In the genomic region with DNA sequence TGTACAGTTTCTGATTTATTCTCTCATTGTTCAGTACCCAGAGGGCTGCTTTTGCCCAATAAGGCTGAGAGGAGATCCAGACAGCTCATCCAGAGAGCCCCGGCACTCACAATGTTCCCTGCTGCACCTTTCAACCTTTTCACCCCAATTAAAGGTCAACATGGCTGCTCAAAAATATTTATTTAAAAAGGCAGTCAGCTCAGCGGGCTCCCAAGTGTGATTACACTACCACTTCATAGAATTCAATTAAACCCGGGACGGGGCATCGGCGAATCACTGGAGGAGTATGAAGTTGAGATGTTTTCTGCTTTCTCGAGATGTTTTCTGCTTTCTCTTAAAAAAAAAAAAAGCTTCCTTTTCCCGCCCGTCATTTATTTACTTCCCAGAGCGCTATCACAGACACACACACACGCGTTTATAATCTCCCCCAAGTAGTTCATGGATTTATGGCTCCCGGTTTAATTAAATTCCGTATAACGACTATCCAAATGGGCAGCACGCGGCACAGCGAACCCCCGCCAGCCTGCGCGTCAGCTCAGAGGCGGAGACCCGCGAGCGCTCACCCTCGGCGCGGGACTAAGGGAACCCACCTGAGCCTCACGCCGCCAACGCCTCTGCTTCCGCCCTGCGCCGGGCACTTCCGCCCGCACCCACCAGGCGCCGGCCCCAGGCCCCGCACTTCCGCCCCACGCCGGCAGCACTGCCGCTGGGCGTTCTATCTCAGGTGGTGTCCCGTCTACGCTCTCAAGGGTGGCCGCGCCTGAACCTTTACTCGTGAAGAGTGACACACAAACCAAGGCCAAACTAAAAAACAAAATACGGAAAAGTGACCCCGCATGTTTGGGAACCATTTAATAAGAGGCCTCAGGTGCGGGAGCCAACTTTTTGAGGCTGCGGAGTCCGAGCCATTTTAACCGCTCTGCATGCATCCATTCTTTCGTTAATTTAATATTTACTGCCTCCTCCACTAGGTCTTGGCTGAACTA, we compare ENCODE assay signal across 8 cellular contexts. TPM values are rescaled to one million over a fixed set of nuclear protein-coding genes. Genes with fewer than 3 reads are reported as not detected.
A peak's percentile ranks its signal among the peaks of the same experiment; 100 is the strongest.
DNase-seq lines count a peak whose midpoint lies in the region; TF ChIP-seq lines count a peak whose summit lies in the region.

Gene C5orf63, minus strand, starts transcription at position 642 of the 986 bp plus-strand sequence. CDS start 14,507 bp downstream, outside the sequence.

- H4K91ac ChIP-seq in mesenchymal stem cell (ENCODE audit: low read length), result no peak within 1 kb of the TSS

- H3K27ac ChIP-seq in coronary artery, result no peak within 1 kb of the TSS
- no peak within 1 kb of the TSS for H3K27ac ChIP-seq in mesenchymal stem cell (ENCODE audit: low read length, poor library complexity, severe bottlenecking)

- H2AK5ac ChIP-seq in mesenchymal stem cell (ENCODE audit: low read length, severe bottlenecking), result no peak within 1 kb of the TSS

- peak within 1 kb of the TSS; percentile 78 for H3K9ac ChIP-seq in mesenchymal stem cell (ENCODE audit: low read length)

- no peak within 1 kb of the TSS for H3K14ac ChIP-seq in mesenchymal stem cell (ENCODE audit: low read length in 2 of 2)

- no peak within 1 kb of the TSS for H2AFZ ChIP-seq in mesenchymal stem cell (ENCODE audit: low read depth, low read length)

- H3K4me1 ChIP-seq in mesenchymal stem cell (ENCODE audit: control insufficient read depth, insufficient read depth, low read depth, low read length), result peaks cover 1% of the 10 kb centered on the region

- H3K36me3 ChIP-seq in mesenchymal stem cell (ENCODE audit: control insufficient read depth in 1 of 2, insufficient read depth in 2 of 2, low read depth in 1 of 2, low read length in 2 of 2), result no peaks in the 10 kb centered on the region

- in situ Hi-C loops in GM13976 (cut with MboI; ENCODE audit: low sequenced_read_pairs, unreplicated experiment), result no loop called here

- no peak for TF ChIP-seq CTCF in GM13976 (IDR thresholded peaks at IDR 0.05; ENCODE audit: borderline replicate concordance, control extremely low read depth, extremely low read depth, insufficient read depth, missing control alignments)
- TF ChIP-seq CTCF in HFF-Myc (IDR thresholded peaks at IDR 0.05; ENCODE audit: low read depth, low read length, missing control alignments), result no peak
- no peak for TF ChIP-seq CTCF in coronary artery (IDR thresholded peaks at IDR 0.05)

- no peak within 1 kb of the TSS for H3K4me2 ChIP-seq in mesenchymal stem cell (ENCODE audit: low read length, poor library complexity, severe bottlenecking)

- DNase-seq in GM13976 (ENCODE audit: low spot score), result peak; percentile 86
- no peak for DNase-seq in HFF-Myc (ENCODE audit: extremely low read depth, low read depth)
- DNase-seq in NCI-H2029 (lab: John Stamatoyannopoulos, UW), result peak; percentile 60
- DNase-seq in activated CD4-positive, alpha-beta T cell treated with anti-CD3 and anti-CD28 coated beads for 4 hours, result peak; percentile 31 to 76
- DNase-seq in coronary artery (ENCODE audit: low spot score), result no peak
- no peak for DNase-seq in mesenchymal stem cell
- DNase-seq in stimulated activated CD8-positive, alpha-beta memory T cell treated with anti-CD3 and anti-CD28 coated beads, Interleukin-4, amount 100 ng/mL, for 1 hour (ENCODE audit: low read depth in 2 of 2, low spot score in 1 of 2), result peak; percentile 16 to 25
- DNase-seq in OCI-M2 (lab: John Stamatoyannopoulos, UW; ENCODE audit: unreplicated experiment), result no peak

- no peak within 1 kb of the TSS for H4K8ac ChIP-seq in mesenchymal stem cell (ENCODE audit: low read length)

- 95% methylated on average over 49 of the region's 56 CpGs for WGBS in mesenchymal stem cell

- H2BK5ac ChIP-seq in mesenchymal stem cell (ENCODE audit: low read depth, low read length, poor library complexity, severe bottlenecking), result no peak within 1 kb of the TSS

- no peak within 1 kb of the TSS for H3K4ac ChIP-seq in mesenchymal stem cell (ENCODE audit: low read depth in 1 of 2, low read length in 2 of 2)

- H2BK12ac ChIP-seq in mesenchymal stem cell (ENCODE audit: low read length in 2 of 2), result no peak within 1 kb of the TSS

- H2BK15ac ChIP-seq in mesenchymal stem cell (ENCODE audit: low read depth, poor library complexity, severe bottlenecking), result peak within 1 kb of the TSS; percentile 19

- no peak within 1 kb of the TSS for H3K23ac ChIP-seq in mesenchymal stem cell (ENCODE audit: low read length in 2 of 2)

- no peak within 1 kb of the TSS for H3K18ac ChIP-seq in mesenchymal stem cell (ENCODE audit: low read depth in 1 of 2, low read length in 2 of 2)

- H3K4me3 ChIP-seq in HFF-Myc (replicated peaks; ENCODE audit: low read depth, low read length) (peak within 1 kb of the TSS; percentile 57), coronary artery (peak within 1 kb of the TSS; percentile 75), mesenchymal stem cell (ENCODE audit: insufficient read depth in 1 of 2, low read depth in 1 of 2, low read length in 2 of 2) (peak within 1 kb of the TSS in 1 of 2 experiments; percentile 83)

- no peaks in the 10 kb centered on the region for H3K9me3 ChIP-seq in mesenchymal stem cell (ENCODE audit: control insufficient read depth, low read length)

- H3K27me3 ChIP-seq in mesenchymal stem cell (ENCODE audit: control insufficient read depth in 1 of 2, insufficient read depth in 1 of 2, low read length in 2 of 2), result no peaks in the 10 kb centered on the region

- no peak within 1 kb of the TSS for H2BK120ac ChIP-seq in mesenchymal stem cell (ENCODE audit: low read depth, low read length)

- H3K79me1 ChIP-seq in mesenchymal stem cell (replicated peaks; ENCODE audit: low read length, poor library complexity, severe bottlenecking), result no peaks in the 10 kb centered on the region

RNA-seq across cellular contexts. Expression of gene C5orf63, which starts in this region (rescaled TPM):
- polyA plus RNA-seq in mesenchymal stem cell (2013, experiment 1 of 2), result not detected
- not detected for polyA plus RNA-seq in mesenchymal stem cell (2013, experiment 2 of 2)

Comparison
In these comparisons a context has a peak if more than half of its experiments do, and no peak if none do; other contexts are left out.
1. DNase-seq: peak in GM13976 (single experiment), NCI-H2029 (single experiment), activated CD4-positive, alpha-beta T cell treated with anti-CD3 and anti-CD28 coated beads for 4 hours (2 of 2) and stimulated activated CD8-positive, alpha-beta memory T cell treated with anti-CD3 and anti-CD28 coated beads, Interleukin-4, amount 100 ng/mL, for 1 hour (2 of 2); none in HFF-Myc (single experiment), coronary artery (single experiment), mesenchymal stem cell (single experiment) and OCI-M2 (single experiment).